In genomic region chr1:201828451-201828819, GRCh38 we compare ENCODE assay signal across 8 cellular contexts. TPM values are rescaled to one million over a fixed set of nuclear protein-coding genes. Genes with fewer than 3 reads are reported as not detected.
DNase-seq lines count a peak whose midpoint lies in the region; FAIRE-seq and TF ChIP-seq lines count a peak whose summit lies in the region.

No MANE protein-coding gene starts in this region.

- peak overlapping the region in 4 of 7 donors; percentile 3 to 98 (median 98) for H3K4me3 Mint-ChIP-seq in CD8-positive, alpha-beta memory T cell
- H3K4me3 Mint-ChIP-seq in astrocyte (ENCODE audit: unreplicated experiment) (peak overlapping the region; percentile 99), nephron (peak overlapping the region; percentile 95 to 97 (median 95))

- H3K4me1 ChIP-seq in CD8-positive, alpha-beta memory T cell (ENCODE audit: insufficient read depth, low read length), result peaks cover 28% of the 10 kb centered on the region
- peaks cover 14% of the 10 kb centered on the region; the same call in 1 of the 2 replicates for H3K4me1 ChIP-seq in HUES64 (ENCODE audit: insufficient read depth, low read length)
- H3K4me1 ChIP-seq in astrocyte (ENCODE audit: insufficient read depth, low read length), result peaks cover 20% of the 10 kb centered on the region
- peaks cover 3% of the 10 kb centered on the region for H3K4me1 ChIP-seq in colonic mucosa

- no peaks in the 10 kb centered on the region for H3K9me3 ChIP-seq in CD8-positive, alpha-beta memory T cell (ENCODE audit: low read length)
- H3K9me3 ChIP-seq in HUES64 (ENCODE audit: insufficient read depth, low read depth, low read length), result no peaks in the 10 kb centered on the region
- no peaks in the 10 kb centered on the region for H3K9me3 ChIP-seq in astrocyte (ENCODE audit: insufficient read depth, low read depth, low read length)
- no peaks in the 10 kb centered on the region for H3K9me3 ChIP-seq in colonic mucosa

- H3K27ac Mint-ChIP-seq in CD8-positive, alpha-beta memory T cell, result peak overlapping the region in 4 of 8 donors; percentile 79 to 99 (median 96)
- H3K27ac Mint-ChIP-seq in astrocyte (ENCODE audit: unreplicated experiment), result peak overlapping the region; percentile 84
- H3K27ac Mint-ChIP-seq in nephron, result peak overlapping the region; percentile 92 to 96 (median 92)

- peaks cover 44% of the 10 kb centered on the region for H3K79me2 ChIP-seq in astrocyte (ENCODE audit: insufficient read depth, low read length)

- H3K36me3 ChIP-seq in CD8-positive, alpha-beta memory T cell (ENCODE audit: insufficient read depth, low read length), result no peaks in the 10 kb centered on the region
- no peaks in the 10 kb centered on the region for H3K36me3 ChIP-seq in HUES64 (ENCODE audit: insufficient read depth, low read length)
- H3K36me3 ChIP-seq in astrocyte (ENCODE audit: insufficient read depth, low read length), result peaks cover 12% of the 10 kb centered on the region
- no peaks in the 10 kb centered on the region for H3K36me3 ChIP-seq in colonic mucosa

- H3K27me3 Mint-ChIP-seq in CD8-positive, alpha-beta memory T cell, result no peaks in the 10 kb centered on the region
- H3K27me3 Mint-ChIP-seq in astrocyte (ENCODE audit: low read depth, unreplicated experiment) (no peaks in the 10 kb centered on the region), nephron (ENCODE audit: low read depth) (no peaks in the 10 kb centered on the region)

- TF ChIP-seq CTCF in astrocyte (IDR thresholded peaks at IDR 0.05; ENCODE audit: insufficient read depth, low read depth, low read length) (no peak), nephron (IDR thresholded peaks at IDR 0.05; ENCODE audit: unreplicated experiment in 3 of 3) (no peak), colonic mucosa (IDR thresholded peaks at IDR 0.05) (no peak)

- POLR2A ChIA-PET in CD8-positive, alpha-beta memory T cell (lab: Charles Lee), result interaction anchor here (1.1 kb wide), 1 partner anchor 144 kb away, joined by 3 read pairs; no protein-coding TSS in a partner anchor

- DNase-seq in CD8-positive, alpha-beta memory T cell, result no peak
- DNase-seq in astrocyte (ENCODE audit: low read depth) (peak; percentile 35), colonic mucosa (no peak), NCI-H146 treated with DMSO at 0.1 percent for 48 hours (lab: John Stamatoyannopoulos, UW; ENCODE audit: unreplicated experiment) (no peak), AG08396 (ENCODE audit: low spot score) (no peak)
- DNase-seq in stimulated activated CD4-positive, alpha-beta T cell treated with anti-CD3 and anti-CD28 coated beads, Interleukin-4, amount 100 ng/mL, for 1 hour, result no peak

- WGBS in HUES64, result 86% methylated on average over 3 of the region's 3 CpGs

- H3K9ac ChIP-seq in HUES64 (ENCODE audit: low read depth, low read length), result no peak overlapping the region
- H3K9ac ChIP-seq in astrocyte (ENCODE audit: low read length), result peak overlapping the region; percentile 98
- no peak overlapping the region for H3K9ac ChIP-seq in colonic mucosa (ENCODE audit: low read depth in 2 of 2, low read length in 2 of 2)

- H3K9me3 Mint-ChIP-seq in CD8-positive, alpha-beta memory T cell, result no peaks in the 10 kb centered on the region
- H3K9me3 Mint-ChIP-seq in astrocyte (ENCODE audit: unreplicated experiment), result no peaks in the 10 kb centered on the region
- H3K9me3 Mint-ChIP-seq in nephron, result no peaks in the 10 kb centered on the region

- peak overlapping the region; percentile 81 for H3K4me2 ChIP-seq in astrocyte (ENCODE audit: low read length)

- H3K4me1 Mint-ChIP-seq in CD8-positive, alpha-beta memory T cell, result peaks cover 35 to 50% (median 42%) of the 10 kb centered on the region in 3 donors
- H3K4me1 Mint-ChIP-seq in astrocyte (ENCODE audit: low read depth, unreplicated experiment) (peaks cover 24% of the 10 kb centered on the region), nephron (peaks cover 48% of the 10 kb centered on the region)

- no peak overlapping the region for H2AFZ ChIP-seq in astrocyte (ENCODE audit: low read depth, low read length)

- no peak for FAIRE-seq in astrocyte (lab: Jason Lieb, UNC)

- intact Hi-C loops in colonic mucosa (cut with DNase I), result no loop called here

- peak overlapping the region; percentile 15 for H3K27ac ChIP-seq in CD8-positive, alpha-beta memory T cell (ENCODE audit: low read depth, low read length)
- H3K27ac ChIP-seq in HUES64 (ENCODE audit: low read depth, low read length) (no peak overlapping the region), astrocyte (ENCODE audit: low read depth, low read length) (peak overlapping the region; percentile 38), colonic mucosa (no peak overlapping the region)

- H3K4me3 ChIP-seq in CD8-positive, alpha-beta memory T cell (ENCODE audit: low read length), result no peak overlapping the region
- H3K4me3 ChIP-seq in HUES64 (ENCODE audit: low read length) (peak overlapping the region; percentile 99), astrocyte (ENCODE audit: insufficient read depth, low read depth, low read length) (peak overlapping the region; percentile 93), colonic mucosa (no peak overlapping the region)

- CTCF ChIA-PET in CD8-positive, alpha-beta memory T cell (lab: Charles Lee), result interaction anchor here (1.1 to 1.2 kb wide), 2 partner anchors 11 to 322 kb away, joined by 3 to 4 read pairs; partner anchors contain the start of gene CSRP1

- no peaks in the 10 kb centered on the region for H3K27me3 ChIP-seq in CD8-positive, alpha-beta memory T cell (ENCODE audit: insufficient read depth, low read length, poor library complexity, severe bottlenecking)
- H3K27me3 ChIP-seq in HUES64 (ENCODE audit: insufficient read depth, low read length) (no peaks in the 10 kb centered on the region), astrocyte (ENCODE audit: insufficient read depth, low read length) (no peaks in the 10 kb centered on the region), colonic mucosa (no peaks in the 10 kb centered on the region)

- H3K36me3 Mint-ChIP-seq in CD8-positive, alpha-beta memory T cell, result peaks cover 0 to 8% (median 0%) of the 10 kb centered on the region in 3 donors
- peaks cover 2% of the 10 kb centered on the region for H3K36me3 Mint-ChIP-seq in astrocyte (ENCODE audit: low read depth, unreplicated experiment)
- H3K36me3 Mint-ChIP-seq in nephron (ENCODE audit: low read depth), result peaks cover 15% of the 10 kb centered on the region

- H4K20me1 ChIP-seq in astrocyte (ENCODE audit: insufficient read depth, low read length), result peaks cover 39% of the 10 kb centered on the region

RNA-seq across cellular contexts. Expression of gene IPO9, which starts 0.5 kb away (rescaled TPM):
- 10 to 100 TPM; 65.2 to 71.2 TPM for total RNA-seq in CD8-positive, alpha-beta memory T cell
- polyA plus RNA-seq in CD8-positive, alpha-beta memory T cell, result 27.8 TPM
- 51.3 TPM for polyA plus RNA-seq in HUES64 (2013, experiment 1 of 2)
- polyA plus RNA-seq in HUES64 (2013, experiment 2 of 2), result 59.3 TPM
- total RNA-seq in astrocyte (47.9 and 50.2 TPM in 2 replicates), colonic mucosa (10 to 100 TPM; 22.9 to 52.0 TPM)

Comparison
In these comparisons a context has a peak if more than half of its experiments do, and no peak if none do; other contexts are left out.
1. H3K27ac ChIP-seq: peak in CD8-positive, alpha-beta memory T cell (single experiment) and astrocyte (single experiment); none in HUES64 (single experiment) and colonic mucosa (single experiment).
2. H3K4me3 ChIP-seq: peak in HUES64 (single experiment) and astrocyte (single experiment); none in CD8-positive, alpha-beta memory T cell (single experiment) and colonic mucosa (single experiment).
3. Peak in every context shown above with its lines, with median percentiles within 50 percentile points of each other: H3K4me3 Mint-ChIP-seq.